Comparison of ENCODE assay signal across 9 cellular contexts in genomic region chr2:105344704-105345345, GRCh38. TPM values are rescaled to one million over a fixed set of nuclear protein-coding genes. Genes with fewer than 3 reads are reported as not detected.
A peak's percentile ranks its signal among the peaks of the same experiment; 100 is the strongest.
DNase-seq lines count a peak whose midpoint lies in the region; ATAC-seq and TF ChIP-seq lines count a peak whose summit lies in the region.
"Had no signal": no experiment of that assay in that cellular context is flagged by ENCODE, and none has a peak within 500 bp of the region (broad histone marks: within the 10 kb centered on the region; RNA-seq: fewer than 3 reads in every experiment).

No MANE protein-coding gene starts in this region.

- no peaks in the 10 kb centered on the region for H3K27me3 ChIP-seq in MM.1S (replicated peaks; ENCODE audit: insufficient read depth, low read length)
- no peaks in the 10 kb centered on the region for H3K27me3 ChIP-seq in naive thymus-derived CD4-positive, alpha-beta T cell (ENCODE audit: control insufficient read depth in 2 of 2, insufficient read depth in 2 of 2, low read length in 2 of 2)

- POLR2A ChIA-PET in naive thymus-derived CD4-positive, alpha-beta T cell (lab: Charles Lee) = no interaction called here
- POLR2A ChIA-PET in WTC11 (lab: Charles Lee) = no interaction called here

- peaks cover 58% of the 10 kb centered on the region for H3K36me3 Mint-ChIP-seq in brain
- peaks cover 9 to 48% (median 28%) of the 10 kb centered on the region in 5 donors for H3K36me3 Mint-ChIP-seq in naive thymus-derived CD4-positive, alpha-beta T cell
- peaks cover 65% of the 10 kb centered on the region for H3K36me3 Mint-ChIP-seq in WTC11

- H3K4me2 ChIP-seq in MM.1S (ENCODE audit: low read depth, low read length) = no peak overlapping the region

- CTCF ChIA-PET in naive thymus-derived CD4-positive, alpha-beta T cell (lab: Charles Lee) = interaction anchor here (0.6 to 1.0 kb wide), 5 partner anchors 10 to 229 kb away, joined by 3 to 5 read pairs (median 3); no protein-coding TSS in a partner anchor
- CTCF ChIA-PET in WTC11 (lab: Charles Lee) = interaction anchor here (1.0 to 1.4 kb wide), 4 partner anchors 9 to 176 kb away, joined by 3 to 7 read pairs (median 4); no protein-coding TSS in a partner anchor

- H4K20me1 ChIP-seq in MM.1S (ENCODE audit: insufficient read depth, low read length) = no peaks in the 10 kb centered on the region

- H3K27me3 Mint-ChIP-seq in brain = no peaks in the 10 kb centered on the region
- no peaks in the 10 kb centered on the region for H3K27me3 Mint-ChIP-seq in naive thymus-derived CD4-positive, alpha-beta T cell
- H3K27me3 Mint-ChIP-seq in WTC11 (ENCODE audit: low read depth) = no peaks in the 10 kb centered on the region
- H3K27me3 Mint-ChIP-seq: activated naive CD4-positive, alpha-beta T cell treated with anti-CD3 and anti-CD28 coated beads, Interleukin-2, amount 50 U/mL, for 24 hours had no signal

- DNase-seq in Daoy (ENCODE audit: low read depth) (peak; percentile 17), MM.1S (peak; percentile 35), WTC11 (ENCODE audit: low spot score) (no peak), DMS153 (lab: John Stamatoyannopoulos, UW) (no peak), activated gamma-delta T cell (lab: John Stamatoyannopoulos, UW) (no peak)
- DNase-seq in naive thymus-derived CD4-positive, alpha-beta T cell = peak in 5 of 9 donors; percentile 31 to 49 (median 43)

- no peak overlapping the region for H3K27ac ChIP-seq in MM.1S (ENCODE audit: low read length)
- no peak overlapping the region for H3K27ac ChIP-seq in naive thymus-derived CD4-positive, alpha-beta T cell (ENCODE audit: low read depth, low read length)

- peak; percentile 49 for TF ChIP-seq CTCF in MM.1S (IDR thresholded peaks at IDR 0.05; ENCODE audit: low read length)
- TF ChIP-seq CTCF in brain (conservative IDR thresholded peaks at IDR 0.05) = peak; percentile 71 to 73
- no peak for TF ChIP-seq CTCF in WTC11 (IDR thresholded peaks at IDR 0.05)

- H3K9me3 ChIP-seq in MM.1S (replicated peaks; ENCODE audit: insufficient read depth, low read length) = no peaks in the 10 kb centered on the region
- H3K9me3 ChIP-seq in naive thymus-derived CD4-positive, alpha-beta T cell (ENCODE audit: control insufficient read depth in 2 of 3, low read length in 3 of 3) = no peaks in the 10 kb centered on the region

- no peaks in the 10 kb centered on the region for H3K9me3 Mint-ChIP-seq in brain
- H3K9me3 Mint-ChIP-seq in naive thymus-derived CD4-positive, alpha-beta T cell = no peaks in the 10 kb centered on the region
- no peaks in the 10 kb centered on the region for H3K9me3 Mint-ChIP-seq in WTC11
- H3K9me3 Mint-ChIP-seq: activated naive CD4-positive, alpha-beta T cell treated with anti-CD3 and anti-CD28 coated beads, Interleukin-2, amount 50 U/mL, for 24 hours had no signal

- H3K4me3 ChIP-seq in MM.1S (ENCODE audit: low read length) = no peak overlapping the region
- no peak overlapping the region for H3K4me3 ChIP-seq in naive thymus-derived CD4-positive, alpha-beta T cell (ENCODE audit: low read length)

- H3K9me2 ChIP-seq in MM.1S (replicated peaks; ENCODE audit: insufficient read depth, low read length) = no peaks in the 10 kb centered on the region

- H3K4me1 Mint-ChIP-seq in brain (peaks cover 5% of the 10 kb centered on the region), WTC11 (no peaks in the 10 kb centered on the region)
- H3K4me1 Mint-ChIP-seq in naive thymus-derived CD4-positive, alpha-beta T cell = peaks cover 4 to 20% (median 9%) of the 10 kb centered on the region in 7 donors

- H3K27ac Mint-ChIP-seq in brain (peak overlapping the region in 2 of 5 experiments; percentile 35 to 40), WTC11 (no peak overlapping the region)
- H3K27ac Mint-ChIP-seq in naive thymus-derived CD4-positive, alpha-beta T cell = peak overlapping the region in 1 of 9 donors; percentile 50
- H3K27ac Mint-ChIP-seq: activated naive CD4-positive, alpha-beta T cell treated with anti-CD3 and anti-CD28 coated beads, Interleukin-2, amount 50 U/mL, for 24 hours had no signal

- no peak overlapping the region for H3K9ac ChIP-seq in MM.1S (ENCODE audit: low read length)

- peaks cover 18% of the 10 kb centered on the region for H3K79me2 ChIP-seq in MM.1S (ENCODE audit: low read length)

- ATAC-seq in naive thymus-derived CD4-positive, alpha-beta T cell = peak; percentile 65
- ATAC-seq in WTC11 = no peak
- no peak for ATAC-seq in HG03135 (IDR thresholded peaks at IDR 0.05; ENCODE audit: unreplicated experiment)

- H3K4me3 Mint-ChIP-seq in brain (peak overlapping the region in 1 of 5 experiments; percentile 4), WTC11 (no peak overlapping the region)
- H3K4me3 Mint-ChIP-seq in naive thymus-derived CD4-positive, alpha-beta T cell = no peak overlapping the region
- H3K4me3 Mint-ChIP-seq: activated naive CD4-positive, alpha-beta T cell treated with anti-CD3 and anti-CD28 coated beads, Interleukin-2, amount 50 U/mL, for 24 hours had no signal

- H3F3A ChIP-seq in MM.1S (ENCODE audit: insufficient read depth, low read length) = no peaks in the 10 kb centered on the region

- H3K36me3 ChIP-seq in MM.1S (replicated peaks; ENCODE audit: insufficient read depth, low read length) = 0 out of 2 replicates have a peak, but pooled peaks cover 11% of the 10 kb centered on the region
- H3K36me3 ChIP-seq in naive thymus-derived CD4-positive, alpha-beta T cell (ENCODE audit: control insufficient read depth in 2 of 3, insufficient read depth in 3 of 3, low read length in 3 of 3) = peaks cover 6 to 88% (median 21%) of the 10 kb centered on the region in 3 experiments

- no peak overlapping the region for H2AFZ ChIP-seq in MM.1S (ENCODE audit: low read length)

- intact Hi-C loops in naive thymus-derived CD4-positive, alpha-beta T cell (cut with micrococcal nuclease) = loop anchor here (1.0 to 2.0 kb wide), 4 partner anchors 26 to 1197 kb away; no protein-coding TSS in a partner anchor

- H3K4me1 ChIP-seq in MM.1S (ENCODE audit: low read length) = no peaks in the 10 kb centered on the region
- no peaks in the 10 kb centered on the region for H3K4me1 ChIP-seq in naive thymus-derived CD4-positive, alpha-beta T cell (ENCODE audit: control insufficient read depth in 2 of 2, insufficient read depth in 2 of 2, low read length in 2 of 2)

TF ChIP-seq in WTC11, 78 proteins besides CTCF, POLR2A, EP300 and RAD21:
- TF ChIP-seq GTF2I (CRISPR knock-in tag; conservative IDR thresholded peaks at IDR 0.05) = no peak

RNA-seq across cellular contexts. Expression of gene C2orf49, which starts 7.5 kb away (rescaled TPM):
- 10.1 and 19.9 TPM in 2 replicates for total RNA-seq in Daoy (2014; rRNA removed; shearing (Covaris generic))
- polyA plus RNA-seq in brain (ENCODE audit: insufficient read depth, low read depth, low replicate concordance) = 12.0 TPM
- total RNA-seq in naive thymus-derived CD4-positive, alpha-beta T cell = 10 to 100 TPM; 17.5 to 30.8 (median 23.4) TPM
- polyA plus RNA-seq in naive thymus-derived CD4-positive, alpha-beta T cell = 10 to 100 TPM in 1 of 2 donors, 1 to 10 TPM in 1; 9.7 to 11.1 TPM
- 15.9 to 17.2 TPM (median 16.6 TPM) in 3 replicates for total RNA-seq in WTC11 (2021)

RNA-seq across cellular contexts. Expression of gene TGFBRAP1, which starts 15.3 kb away (rescaled TPM):
- total RNA-seq in Daoy (2014; rRNA removed; shearing (Covaris generic)) = 13.4 and 15.7 TPM in 2 replicates
- 11.7 TPM for polyA plus RNA-seq in brain (ENCODE audit: insufficient read depth, low read depth, low replicate concordance)
- total RNA-seq in naive thymus-derived CD4-positive, alpha-beta T cell = 10 to 100 TPM; 19.1 to 22.5 (median 21.6) TPM
- polyA plus RNA-seq in naive thymus-derived CD4-positive, alpha-beta T cell = 10 to 100 TPM; 18.0 to 28.3 TPM
- total RNA-seq in WTC11 (2021) = 15.8 to 16.3 TPM (median 16.3 TPM) in 3 replicates

RNA-seq across cellular contexts. Expression of gene FHL2, which starts 54.0 kb away (rescaled TPM):
- 147 and 173 TPM in 2 replicates for total RNA-seq in Daoy (2014; rRNA removed; shearing (Covaris generic))
- 6.5 TPM for polyA plus RNA-seq in brain (ENCODE audit: insufficient read depth, low read depth, low replicate concordance)
- 1 to 10 TPM in 1 of 5 experiments, under 1 TPM in 3, not detected in 1; 0.19 to 3.6 (median 0.63) TPM for total RNA-seq in naive thymus-derived CD4-positive, alpha-beta T cell
- polyA plus RNA-seq in naive thymus-derived CD4-positive, alpha-beta T cell = 1 to 10 TPM in 1 of 2 donors, under 1 TPM in 1; 0.40 to 1.6 TPM
- 21.1 to 22.2 TPM (median 22.1 TPM) in 3 replicates for total RNA-seq in WTC11 (2021)

Comparison
In these comparisons a context has a peak if more than half of its experiments do, and no peak if none do; other contexts are left out.
1. DNase-seq: peak in Daoy (single experiment), MM.1S (single experiment) and naive thymus-derived CD4-positive, alpha-beta T cell (5 of 9); none in WTC11 (single experiment), DMS153 (single experiment) and activated gamma-delta T cell (single experiment).